In the genomic region with DNA sequence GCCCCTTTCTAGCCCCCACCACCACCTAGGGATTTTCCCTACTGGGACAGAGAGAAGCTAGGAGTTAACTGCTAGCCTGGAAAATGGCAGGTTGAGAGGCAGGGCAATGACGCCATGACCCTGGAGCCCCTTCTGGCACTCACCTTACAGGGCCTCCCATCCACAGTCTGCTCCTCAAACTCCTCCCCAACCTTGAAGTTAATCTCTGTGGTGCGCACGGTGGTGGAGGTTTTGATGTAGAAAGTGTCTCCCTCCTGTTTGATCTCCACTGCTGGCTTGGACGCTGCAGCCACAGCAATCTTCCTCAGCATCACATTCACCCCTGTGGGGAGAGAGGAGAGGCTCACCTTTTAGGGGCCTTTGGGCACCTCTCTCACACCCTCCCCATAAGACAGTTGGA, we compare ENCODE assay signal across 22 cellular contexts. TPM values are rescaled to one million over a fixed set of nuclear protein-coding genes. Genes with fewer than 3 reads are reported as not detected.
"Had no signal": no experiment of that assay in that cellular context is flagged by ENCODE, and none has a peak within 500 bp of the region (broad histone marks: within the 10 kb centered on the region; RNA-seq: fewer than 3 reads in every experiment).

No MANE protein-coding gene starts in this region.

- DNase-seq: activated CD4-positive, alpha-beta T cell treated with anti-CD3 and anti-CD28 coated beads, Interleukin-2, amount 50 U/mL, for 4 hours; activated gamma-delta T cell treated with Interleukin-2 at 50 U/mL for 16 hours; activated T-cell treated with anti-CD3 and anti-CD28 coated beads for 4 hours; amniotic stem cell; dermis blood vessel endothelial cell; foreskin fibroblast; hippocampal formation; islet precursor cell; left colon; stimulated activated CD4-positive, alpha-beta T cell treated with anti-CD3 and anti-CD28 coated beads, Interleukin-4, amount 100 ng/mL, for 1 hour; SW 1271; T-helper 2 cell; upper lobe of right lung had no signal

- H3K4me2 ChIP-seq: smooth muscle cell had no signal

- H3K36me3 Mint-ChIP-seq: activated naive CD4-positive, alpha-beta T cell treated with anti-CD3 and anti-CD28 coated beads, Interleukin-2, amount 50 U/mL, for 72 hours had no signal

- H3K9me3 Mint-ChIP-seq: activated naive CD4-positive, alpha-beta T cell treated with anti-CD3 and anti-CD28 coated beads, Interleukin-2, amount 50 U/mL, for 72 hours; activated T-helper 1 cell treated with anti-CD3 and anti-CD28 coated beads, Interleukin-12 subunit alpha, Interleukin-12 subunit beta, Interleukin-2, Interleukin-4 antibody, amounts not matched to agents 30 ng/mL and 10 ng/mL and 1 ng/mL, durations not matched to agents 14 hours and 24 hours and 36 hours; stimulated activated effector memory CD8-positive, alpha-beta T cell treated with anti-CD3 and anti-CD28 coated beads, Interleukin-12 subunit alpha, Interleukin-12 subunit beta, amount 100 ng/mL, for 72 hours had no signal

- H3K9me3 ChIP-seq: neutrophil, upper lobe of right lung had no signal

- H3K27ac ChIP-seq: epithelial cell of prostate, neutrophil, upper lobe of right lung, VCaP had no signal

- H3K27ac Mint-ChIP-seq: activated naive CD4-positive, alpha-beta T cell treated with anti-CD3 and anti-CD28 coated beads, Interleukin-2, amount 50 U/mL, for 72 hours; activated T-helper 1 cell treated with anti-CD3 and anti-CD28 coated beads, Interleukin-12 subunit alpha, Interleukin-12 subunit beta, Interleukin-2, Interleukin-4 antibody, amounts not matched to agents 30 ng/mL and 10 ng/mL and 1 ng/mL, durations not matched to agents 14 hours and 24 hours and 36 hours; stimulated activated effector memory CD8-positive, alpha-beta T cell treated with anti-CD3 and anti-CD28 coated beads, Interleukin-12 subunit alpha, Interleukin-12 subunit beta, amount 100 ng/mL, for 72 hours had no signal

- ATAC-seq: activated naive CD4-positive, alpha-beta T cell treated with anti-CD3 and anti-CD28 coated beads, Interleukin-2, amount 50 U/mL, for 72 hours; left colon; sciatic nerve; stimulated activated effector memory CD8-positive, alpha-beta T cell treated with anti-CD3 and anti-CD28 coated beads, Interleukin-12 subunit alpha, Interleukin-12 subunit beta, amount 100 ng/mL, for 72 hours; upper lobe of right lung had no signal

- H3K36me3 ChIP-seq: neutrophil, upper lobe of right lung had no signal

- H3K4me3 ChIP-seq: lung, smooth muscle cell, upper lobe of right lung had no signal

- H3K4me3 Mint-ChIP-seq: activated T-helper 1 cell treated with anti-CD3 and anti-CD28 coated beads, Interleukin-12 subunit alpha, Interleukin-12 subunit beta, Interleukin-2, Interleukin-4 antibody, amounts not matched to agents 30 ng/mL and 10 ng/mL and 1 ng/mL, durations not matched to agents 14 hours and 24 hours and 36 hours; stimulated activated effector memory CD8-positive, alpha-beta T cell treated with anti-CD3 and anti-CD28 coated beads, Interleukin-12 subunit alpha, Interleukin-12 subunit beta, amount 100 ng/mL, for 72 hours had no signal

RNA-seq across cellular contexts. Expression of gene NES, which starts 23.5 kb away (rescaled TPM):
- total RNA-seq: activated naive CD4-positive, alpha-beta T cell treated with anti-CD3 and anti-CD28 coated beads, Interleukin-2, amount 50 U/mL, for 72 hours; activated T-helper 1 cell treated with anti-CD3 and anti-CD28 coated beads, Interleukin-12 subunit alpha, Interleukin-12 subunit beta, Interleukin-2, Interleukin-4 antibody, amounts not matched to agents 30 ng/mL and 10 ng/mL and 1 ng/mL, durations not matched to agents 14 hours and 24 hours and 36 hours had no signal
